ENCODE assay signal across 8 cellular contexts in the genomic region with DNA sequence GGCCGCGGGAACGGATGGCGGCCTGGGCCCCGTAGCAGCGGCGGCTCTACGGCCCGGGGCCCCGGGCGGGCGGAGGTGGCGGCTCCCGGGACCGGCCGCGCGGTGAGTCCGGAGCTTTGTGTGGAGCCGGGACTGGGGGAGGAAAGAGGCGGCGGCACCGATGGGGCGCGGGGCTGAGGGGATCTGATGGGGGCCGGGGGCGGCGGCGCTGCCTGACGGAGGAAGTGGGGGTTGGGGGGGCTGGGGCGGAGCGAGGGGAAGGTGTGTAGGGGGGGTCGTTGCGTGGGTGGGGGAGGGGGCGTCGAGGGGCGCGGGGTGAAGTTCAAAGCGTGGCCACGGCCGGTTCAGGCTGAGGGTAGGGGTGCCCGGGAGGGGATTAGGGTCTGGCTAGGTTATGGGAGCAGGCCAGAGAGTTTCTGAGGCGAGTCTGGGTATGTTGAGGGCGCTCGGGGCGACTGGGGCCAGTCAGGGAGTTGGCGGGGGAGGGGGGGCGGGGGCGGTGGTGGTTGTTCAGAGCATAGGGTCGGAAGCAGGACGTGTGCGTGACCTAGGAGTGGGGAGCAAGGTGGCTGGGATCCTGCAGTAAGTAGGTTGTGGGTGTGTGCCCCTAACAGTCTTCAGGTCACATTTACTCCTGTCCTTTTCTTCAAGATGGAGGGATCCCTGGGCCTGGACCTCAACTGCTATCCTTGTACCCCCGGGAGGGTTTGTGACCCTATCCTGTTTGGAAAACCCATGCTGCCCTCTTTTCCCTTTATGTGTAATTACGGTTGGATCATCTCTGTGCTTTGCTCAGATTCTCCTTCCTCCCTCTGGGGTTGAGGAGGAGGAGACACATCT. TPM values are rescaled to one million over a fixed set of nuclear protein-coding genes. Genes with fewer than 3 reads are reported as not detected.
DNase-seq lines count a peak whose midpoint lies in the region; ATAC-seq and TF ChIP-seq lines count a peak whose summit lies in the region.

No MANE protein-coding gene starts in this region.

- peaks cover 66% of the 10 kb centered on the region for H3K4me1 ChIP-seq in lower lobe of right lung

- peak overlapping the region; percentile 62 for H3K4me3 ChIP-seq in lower lobe of right lung

- no peaks in the 10 kb centered on the region for H3K27me3 Mint-ChIP-seq in CD14-positive monocyte (ENCODE audit: low read depth in 3 of 3)

- peak; percentile 15 for ATAC-seq in GM21529 (IDR thresholded peaks at IDR 0.05; ENCODE audit: unreplicated experiment)
- ATAC-seq in lower lobe of right lung: peak; percentile 43 to 60
- no peak for ATAC-seq in HG02571 (IDR thresholded peaks at IDR 0.05; ENCODE audit: unreplicated experiment)

- no peaks in the 10 kb centered on the region for H3K9me3 Mint-ChIP-seq in CD14-positive monocyte

- peaks cover 2 to 11% of the 10 kb centered on the region in 2 donors for H3K36me3 Mint-ChIP-seq in CD14-positive monocyte

- H3K36me3 ChIP-seq in lower lobe of right lung: peaks cover 5% of the 10 kb centered on the region

- peaks cover 75% of the 10 kb centered on the region for H3K4me1 Mint-ChIP-seq in CD14-positive monocyte

- TF ChIP-seq CTCF in CD14-positive monocyte (IDR thresholded peaks at IDR 0.05) (no peak), lower lobe of right lung (IDR thresholded peaks at IDR 0.05) (no peak)

- no peak for DNase-seq in CD14-positive monocyte (ENCODE audit: low spot score)
- DNase-seq in NCI-H446 treated with DMSO at 0.1 percent for 48 hours (lab: John Stamatoyannopoulos, UW): peak; percentile 30
- peak; percentile 31 to 49 for DNase-seq in activated CD4-positive, alpha-beta T cell treated with anti-CD3 and anti-CD28 coated beads, Interleukin-2, amount 50 U/mL, for 48 hours
- peak; percentile 16 for DNase-seq in effector CD4-positive, alpha-beta T cell
- no peak for DNase-seq in lower lobe of right lung
- DNase-seq in stimulated activated CD8-positive, alpha-beta memory T cell treated with anti-CD3 and anti-CD28 coated beads, Interleukin-2, amount 100 ng/mL, for 48 hours (ENCODE audit: low read depth in 2 of 2): peak; percentile 7 to 17

- no peaks in the 10 kb centered on the region for H3K27me3 ChIP-seq in lower lobe of right lung (ENCODE audit: low read depth)

- no peaks in the 10 kb centered on the region for H3K9me3 ChIP-seq in lower lobe of right lung

- intact Hi-C loops in CD14-positive monocyte (cut with micrococcal nuclease): loop anchor here in 1 of 2 donors (5.0 kb wide), 1 partner anchor 299 kb away; the partner anchor contains the start of gene PPIB
- intact Hi-C loops in lower lobe of right lung (cut with DNase I): no loop called here

- H3K27ac Mint-ChIP-seq in CD14-positive monocyte: peak overlapping the region; percentile 61 to 93 (median 85)

- peak overlapping the region; percentile 90 to 93 for H3K4me3 Mint-ChIP-seq in CD14-positive monocyte

- H3K27ac ChIP-seq in lower lobe of right lung: peak overlapping the region; percentile 80

RNA-seq across cellular contexts. Expression of gene ZNF609, which starts 0.6 kb away (rescaled TPM):
- polyA plus RNA-seq in CD14-positive monocyte: 1 to 10 TPM; 1.3 to 1.7 TPM
- 45.3 TPM for total RNA-seq in lower lobe of right lung

Comparison
In these comparisons a context has a peak if more than half of its experiments do, and no peak if none do; other contexts are left out.
1. DNase-seq: peak in NCI-H446 treated with DMSO at 0.1 percent for 48 hours (single experiment), activated CD4-positive, alpha-beta T cell treated with anti-CD3 and anti-CD28 coated beads, Interleukin-2, amount 50 U/mL, for 48 hours (2 of 2), effector CD4-positive, alpha-beta T cell (single experiment) and stimulated activated CD8-positive, alpha-beta memory T cell treated with anti-CD3 and anti-CD28 coated beads, Interleukin-2, amount 100 ng/mL, for 48 hours (2 of 2); none in CD14-positive monocyte (single experiment) and lower lobe of right lung (single experiment).